Comparison of ENCODE assay signal across 26 cellular contexts in genomic region chr21:28936036-28936435, GRCh38. TPM values are rescaled to one million over a fixed set of nuclear protein-coding genes. Genes with fewer than 3 reads are reported as not detected.
DNase-seq lines count a peak whose midpoint lies in the region; ATAC-seq and TF ChIP-seq lines count a peak whose summit lies in the region.
"Had no signal": no experiment of that assay in that cellular context is flagged by ENCODE, and none has a peak within 500 bp of the region (broad histone marks: within the 10 kb centered on the region; RNA-seq: fewer than 3 reads in every experiment).

No MANE protein-coding gene starts in this region.

- no peaks in the 10 kb centered on the region for H3K27me3 Mint-ChIP-seq in T-helper 17 cell
- no peaks in the 10 kb centered on the region for H3K27me3 Mint-ChIP-seq in activated naive CD4-positive, alpha-beta T cell treated with anti-CD3 and anti-CD28 coated beads for 36 hours (ENCODE audit: low read depth)
- H3K27me3 Mint-ChIP-seq: T-cell had no signal

- no peak overlapping the region for H3K4me3 Mint-ChIP-seq in T-helper 17 cell
- H3K4me3 Mint-ChIP-seq in activated naive CD4-positive, alpha-beta T cell treated with anti-CD3 and anti-CD28 coated beads for 36 hours = no peak overlapping the region
- H3K4me3 Mint-ChIP-seq: T-cell had no signal

- H3K36me3 ChIP-seq in BJ (ENCODE audit: control insufficient read depth, insufficient read depth, low read length) = no peaks in the 10 kb centered on the region

- no peak for ATAC-seq in T-helper 17 cell
- peak; percentile 41 for ATAC-seq in left colon
- ATAC-seq: A549, HCT116, K562, T-cell had no signal

- H3K27me3 ChIP-seq in BJ (ENCODE audit: control insufficient read depth, insufficient read depth, low read length) = no peaks in the 10 kb centered on the region
- H3K27me3 ChIP-seq: BE2C had no signal

- no peak overlapping the region for H3K4me3 ChIP-seq in BJ (ENCODE audit: low read depth, low read length)
- H3K4me3 ChIP-seq: A549, K562, PC-9 had no signal

- intact Hi-C loops in left colon (cut with DNase I, micrococcal nuclease) = no loop called here
- intact Hi-C loops in activated naive CD4-positive, alpha-beta T cell treated with anti-CD3 and anti-CD28 coated beads for 36 hours (cut with micrococcal nuclease) = no loop called here

- peak overlapping the region; percentile 32 for H3K27ac Mint-ChIP-seq in T-helper 17 cell
- no peak overlapping the region for H3K27ac Mint-ChIP-seq in activated naive CD4-positive, alpha-beta T cell treated with anti-CD3 and anti-CD28 coated beads for 36 hours
- H3K27ac Mint-ChIP-seq: T-cell had no signal

- peaks cover 16% of the 10 kb centered on the region for H3K36me3 Mint-ChIP-seq in T-helper 17 cell (ENCODE audit: low read depth)
- peaks cover 33% of the 10 kb centered on the region for H3K36me3 Mint-ChIP-seq in activated naive CD4-positive, alpha-beta T cell treated with anti-CD3 and anti-CD28 coated beads for 36 hours (ENCODE audit: low read depth)

- CTCF ChIA-PET in BJ (lab: Yijun Ruan, JAX) = no interaction called here
- CTCF ChIA-PET in activated naive CD4-positive, alpha-beta T cell treated with anti-CD3 and anti-CD28 coated beads for 36 hours (lab: Charles Lee) = no interaction called here

- POLR2A ChIA-PET in BJ (lab: Charles Lee) = interaction anchor here (0.9 kb wide), 1 partner anchor 191 kb away, joined by 3 read pairs; no protein-coding TSS in a partner anchor

- DNase-seq in BJ (ENCODE audit: low read depth) (peak; percentile 54), GM04504 (ENCODE audit: low read depth) (peak; percentile 40), T-helper 17 cell (no peak), left colon (no peak), NCI-H187 (lab: John Stamatoyannopoulos, UW) (no peak)
- no peak for DNase-seq in activated CD4-positive, CD25-positive, alpha-beta regulatory T cell (lab: John Stamatoyannopoulos, UW)
- DNase-seq in activated naive CD4-positive, alpha-beta T cell treated with anti-CD3 and anti-CD28 coated beads for 36 hours = no peak
- no peak for DNase-seq in activated naive CD4-positive, alpha-beta T cell (lab: John Stamatoyannopoulos, UW)
- DNase-seq: BE2C; GOT3; Kasumi-1; MV-4-11; NCI-H1105; NCI-H146; NCI-H2029; NCI-H446; NCI-H526; NCI-H82; NK-92 treated with Interleukin-12 subunit alpha and Interleukin-12 subunit beta, amount 100 ng/mL, for 24 hours; PC-9; RPMI8226; SHP77; T-cell had no signal

- TF ChIP-seq CTCF in BJ (IDR thresholded peaks at IDR 0.05; ENCODE audit: insufficient read depth, low read depth, low read length) = no peak

- no peaks in the 10 kb centered on the region for H3K9me3 Mint-ChIP-seq in activated naive CD4-positive, alpha-beta T cell treated with anti-CD3 and anti-CD28 coated beads for 36 hours
- H3K9me3 Mint-ChIP-seq: T-cell had no signal

- H3K9me3 ChIP-seq in T-helper 17 cell (ENCODE audit: control insufficient read depth, low read length, poor library complexity, severe bottlenecking) = no peaks in the 10 kb centered on the region
- H3K9me3 ChIP-seq: A549, BE2C had no signal

- H3K4me1 Mint-ChIP-seq in T-helper 17 cell = peaks cover 6% of the 10 kb centered on the region
- no peaks in the 10 kb centered on the region for H3K4me1 Mint-ChIP-seq in activated naive CD4-positive, alpha-beta T cell treated with anti-CD3 and anti-CD28 coated beads for 36 hours (ENCODE audit: low read depth)

RNA-seq across cellular contexts. Expression of gene LTN1, which starts 56.6 kb away (rescaled TPM):
- polyA plus RNA-seq in BJ (2011; rRNA removed) = 6.2 and 11.7 TPM in 2 replicates
- polyA minus RNA-seq in BJ (2011; rRNA and poly(A)+ RNA removed) = 13.5 and 15.7 TPM in 2 replicates
- total RNA-seq in T-helper 17 cell (10 to 100 TPM; 24.2 to 30.0 TPM), left colon (10 to 100 TPM; 25.9 to 28.5 TPM)
- total RNA-seq in activated naive CD4-positive, alpha-beta T cell treated with anti-CD3 and anti-CD28 coated beads for 36 hours = 10 to 100 TPM; 18.5 to 21.2 TPM

Comparison
In these comparisons a context has a peak if more than half of its experiments do, and no peak if none do; other contexts are left out.
1. DNase-seq: peak in BJ (single experiment) and GM04504 (single experiment); none in T-helper 17 cell (0 of 3), left colon (0 of 2), activated CD4-positive, CD25-positive, alpha-beta regulatory T cell (0 of 4), activated naive CD4-positive, alpha-beta T cell treated with anti-CD3 and anti-CD28 coated beads for 36 hours (single experiment), NCI-H187 (0 of 2) and activated naive CD4-positive, alpha-beta T cell (0 of 4).